1 cellular context compared by ENCODE assay signal in genomic region chr2:15800489-15801329, GRCh38.
TF ChIP-seq lines count a peak whose summit lies in the region.

No MANE protein-coding gene starts in this region.

TF ChIP-seq in GM23338, 12 proteins besides CTCF, POLR2A, EP300 and RAD21 (continued from another document):
- no peak for TF ChIP-seq ZNF462 (CRISPR knock-in tag; IDR thresholded peaks at IDR 0.05)
- TF ChIP-seq JUNB (IDR thresholded peaks at IDR 0.05; ENCODE audit: unreplicated experiment) = no peak
- no peak for TF ChIP-seq ZNF331 (CRISPR knock-in tag; IDR thresholded peaks at IDR 0.05; ENCODE audit: low read depth)
- TF ChIP-seq ZNF114 (CRISPR knock-in tag; IDR thresholded peaks at IDR 0.05) = no peak
- TF ChIP-seq ETS1 (IDR thresholded peaks at IDR 0.05) = no peak
- TF ChIP-seq NANOG (IDR thresholded peaks at IDR 0.05; ENCODE audit: borderline replicate concordance) = no peak
TF ChIP-seq in GM23338: peak in this region for 0.
